In genomic region chr22:22094921-22095320, GRCh38 we compare ENCODE assay signal across 27 cellular contexts.
DNase-seq lines count a peak whose midpoint lies in the region; ATAC-seq, FAIRE-seq and TF ChIP-seq lines count a peak whose summit lies in the region.
"Had no signal": no experiment of that assay in that cellular context is flagged by ENCODE, and none has a peak within 500 bp of the region (broad histone marks: within the 10 kb centered on the region; RNA-seq: fewer than 3 reads in every experiment).

No MANE protein-coding gene starts in this region.

- WGBS in IMR-90 (ENCODE audit: extremely low coverage in 2 of 2, insufficient read length in 1 of 2), 2 experiments, result 17% methylated on average over 1 of the region's 5 CpGs; no CpG with 5 or more reads in 1 of the 2 experiments
- under 1% methylated on average over 5 of the region's 5 CpGs for WGBS in K562 (ENCODE audit: insufficient coverage, low coverage, missing lambda C conversion rate)

- no peak for TF ChIP-seq RAD21 in IMR-90 (IDR thresholded peaks at IDR 0.05; ENCODE audit: low read length)
- TF ChIP-seq RAD21 in K562 (CRISPR knock-in tag; conservative IDR thresholded peaks at IDR 0.05 in 1 of 2, IDR thresholded peaks at IDR 0.05 in 1 of 2), result no peak

- H2AK5ac ChIP-seq in IMR-90 (ENCODE audit: low read depth, low read length), result peak overlapping the region; percentile 50; the same call in 1 of the 2 replicates

- H3K36me3 ChIP-seq in IMR-90 (ENCODE audit: control insufficient read depth, insufficient read depth, low read length) (no peaks in the 10 kb centered on the region), K562 (ENCODE audit: control insufficient read depth, insufficient read depth, low read length) (no peaks in the 10 kb centered on the region)
- H3K36me3 ChIP-seq: BLaER1 treated with 17β-estradiol and CSF1 and Interleukin-3, amounts not matched to agents 10 nM and 100 nM had no signal

- TF ChIP-seq CTCF in IMR-90 (conservative IDR thresholded peaks at IDR 0.05; ENCODE audit: low read depth, low read length) (no peak), K562 (IDR thresholded peaks at IDR 0.05 in 2 of 3, conservative IDR thresholded peaks at IDR 0.05 in 1 of 3; ENCODE audit: insufficient read depth in 2 of 3, low read depth in 1 of 3, low read length in 3 of 3) (no peak), fibroblast of the aortic adventitia (IDR thresholded peaks at IDR 0.05; ENCODE audit: insufficient read depth, low read length) (no peak)

- H3K4me1 ChIP-seq in IMR-90 (ENCODE audit: control insufficient read depth, insufficient read depth, low read length), result peaks cover 16% of the 10 kb centered on the region
- H3K4me1 ChIP-seq in K562 (replicated peaks in 1 of 2; ENCODE audit: control insufficient read depth in 2 of 2, insufficient read depth in 2 of 2, low read length in 2 of 2), result no peaks in the 10 kb centered on the region; a peak in 2 of 5 replicates
- H3K4me1 ChIP-seq: Caco-2 had no signal

- H3K9me1 ChIP-seq in IMR-90 (ENCODE audit: insufficient read depth, low read length) (peaks cover 8% of the 10 kb centered on the region; the same call in 1 of the 2 replicates), K562 (ENCODE audit: control insufficient read depth, insufficient read depth, low read length) (no peaks in the 10 kb centered on the region)

- POLR2A ChIA-PET in IMR-90 (lab: Charles Lee; ENCODE audit: unreplicated experiment) (interaction anchor here (0.6 kb wide), 1 partner anchor 30 kb away, joined by 8 read pairs; no protein-coding TSS in a partner anchor), K562 (lab: Yijun Ruan, JAX) (interaction anchor here (0.6 to 0.8 kb wide), 3 partner anchors 9 to 1343 kb away, joined by 3 read pairs; no protein-coding TSS in a partner anchor)

- H2AFZ ChIP-seq in IMR-90 (replicated peaks; ENCODE audit: low read length, poor library complexity) (peak overlapping the region; percentile 56), K562 (ENCODE audit: low read depth, low read length) (no peak overlapping the region)

- CTCF ChIA-PET in IMR-90 (lab: Yijun Ruan, JAX) (interaction anchor here (1.6 kb wide), 1 partner anchor 34 kb away, joined by 4 read pairs; no protein-coding TSS in a partner anchor), K562 (lab: Yijun Ruan, JAX; ENCODE audit: low intra/inter-chr PET ratio) (interaction anchor here (1.4 kb wide), 1 partner anchor 10 kb away, joined by 3 read pairs; no protein-coding TSS in a partner anchor)

- peak overlapping the region; percentile 93 for H4K5ac ChIP-seq in IMR-90 (ENCODE audit: low read depth, low read length)

- peak overlapping the region; percentile 73; the same call in 1 of the 2 replicates for H3K18ac ChIP-seq in IMR-90 (ENCODE audit: low read depth, low read length)

- H2BK15ac ChIP-seq in IMR-90 (ENCODE audit: low read depth, low read length), result peak overlapping the region; percentile 41; the same call in 1 of the 3 replicates

- H3K27ac ChIP-seq in IMR-90 (ENCODE audit: insufficient read depth, low read length), result peak overlapping the region; percentile 77
- no peak overlapping the region for H3K27ac ChIP-seq in K562 (ENCODE audit: extremely low read depth, low read depth, low read length)
- H3K27ac ChIP-seq: BLaER1 treated with 17β-estradiol and CSF1 and Interleukin-3, amounts not matched to agents 10 nM and 100 nM; C4-2B had no signal

- in situ Hi-C loops in IMR-90 (cut with MboI; ENCODE audit: low sequenced_read_pairs) (no loop called here), K562 (cut with MboI) (no loop called here)

- H3K23ac ChIP-seq in IMR-90 (ENCODE audit: low read depth, low read length), result peak overlapping the region; percentile 63; the same call in 1 of the 2 replicates

- FAIRE-seq in K562 (lab: Jason Lieb, UNC), result no peak
- FAIRE-seq: A204.1, GM12878, GM12892, GM18507 had no signal

- H3K9me3 ChIP-seq in IMR-90 (ENCODE audit: control insufficient read depth, insufficient read depth, low read length), result peaks cover 14% of the 10 kb centered on the region
- no peaks in the 10 kb centered on the region for H3K9me3 ChIP-seq in K562 (replicated peaks; ENCODE audit: control insufficient read depth, insufficient read depth, low read depth, low read length)
- H3K9me3 ChIP-seq: Caco-2 had no signal

- H3K56ac ChIP-seq in IMR-90 (ENCODE audit: extremely low read depth, insufficient read depth, low read length), result no peak overlapping the region; the same call in 1 of the 2 replicates

- peak overlapping the region; percentile 62; the same call in 1 of the 2 replicates for H3K14ac ChIP-seq in IMR-90 (replicated peaks; ENCODE audit: low read depth, low read length)

- TF ChIP-seq EP300 in K562 (IDR thresholded peaks at IDR 0.05; ENCODE audit: low read length), result no peak

- H2BK120ac ChIP-seq in IMR-90 (ENCODE audit: low read depth, low read length), result peak overlapping the region; percentile 93

- BruUV-seq in IMR-90 (replicated peaks; lab: Mats Ljungman, UMichigan), result no TSS peak
- BruUV-seq in K562 (replicated peaks; lab: Mats Ljungman, UMichigan), result no TSS peak

- intact Hi-C loops in IMR-90 (cut with micrococcal nuclease), result no loop called here
- intact Hi-C loops in K562 (cut with micrococcal nuclease), result no loop called here

- no peak for TF ChIP-seq POLR2A in IMR-90 (IDR thresholded peaks at IDR 0.05; ENCODE audit: low read depth, low read length)
- TF ChIP-seq POLR2A in K562 (conservative IDR thresholded peaks at IDR 0.05), result no peak

- no peak overlapping the region for H3K9ac ChIP-seq in IMR-90 (ENCODE audit: low read depth, low read length)
- no peak overlapping the region for H3K9ac ChIP-seq in K562 (ENCODE audit: insufficient read depth in 1 of 2, low read depth in 2 of 2, low read length in 2 of 2)
- H3K9ac ChIP-seq: BLaER1 treated with 17β-estradiol and CSF1 and Interleukin-3, amounts not matched to agents 10 nM and 100 nM had no signal

- H4K91ac ChIP-seq in IMR-90 (ENCODE audit: insufficient read depth, low read depth, low read length), result peak overlapping the region; percentile 74

- peak overlapping the region in 1 of 2 experiments; percentile 82; a peak in 1 of 4 replicates for H4K8ac ChIP-seq in IMR-90 (ENCODE audit: low read depth in 2 of 2, low read length in 2 of 2)

- H2BK20ac ChIP-seq in IMR-90 (ENCODE audit: low read depth, low read length), result peak overlapping the region; percentile 95

- H3K27me3 ChIP-seq in IMR-90 (ENCODE audit: control insufficient read depth, insufficient read depth, low read length) (no peaks in the 10 kb centered on the region; the same call in 1 of the 2 replicates), K562 (ENCODE audit: control insufficient read depth in 2 of 2, insufficient read depth in 2 of 2, low read length in 2 of 2) (peaks cover 53 to 60% of the 10 kb centered on the region in 2 experiments)
- H3K27me3 ChIP-seq: BLaER1 treated with 17β-estradiol and CSF1 and Interleukin-3, amounts not matched to agents 10 nM and 100 nM had no signal

- no peak overlapping the region for H3K4me3 ChIP-seq in IMR-90 (ENCODE audit: insufficient read depth, low read depth, low read length)
- H3K4me3 ChIP-seq in K562, result no peak overlapping the region
- no peak overlapping the region for H3K4me3 ChIP-seq in fibroblast of the aortic adventitia (ENCODE audit: low read depth, low read length)
- H3K4me3 ChIP-seq: BLaER1 treated with 17β-estradiol and CSF1 and Interleukin-3, amounts not matched to agents 10 nM and 100 nM; GM12878 had no signal

- H3K79me1 ChIP-seq in IMR-90 (ENCODE audit: low read depth in 1 of 2, low read length in 2 of 2), result no peaks in the 10 kb centered on the region

- no peak overlapping the region for H2AK9ac ChIP-seq in IMR-90 (replicated peaks; ENCODE audit: low read depth, low read length, poor library complexity)

- DNase-seq in IMR-90 (peak; percentile 96), K562 (ENCODE audit: extremely low read depth in 1 of 4, low spot score in 3 of 4) (no peak), fibroblast of gingiva (ENCODE audit: low read depth) (peak; percentile 16), fibroblast of the aortic adventitia (ENCODE audit: low read depth) (peak; percentile 26), NOMO-1 treated with dmso at 0.1 percent for 144 hours (lab: John Stamatoyannopoulos, UW; ENCODE audit: unreplicated experiment) (no peak)
- DNase-seq: 8988T; ACHN; AML-193; Caco-2; CD4-positive, alpha-beta T cell; CD8-positive, alpha-beta T cell; DMS 273 treated with DMSO at 0.1 percent for 48 hours; DMS153; DMS53; DMS79; DND-41; EL; GDM1 had no signal

- H3K4me2 ChIP-seq in IMR-90 (ENCODE audit: low read depth, low read length), result peak overlapping the region; percentile 62
- H3K4me2 ChIP-seq in K562 (ENCODE audit: insufficient read depth, low read length), result no peak overlapping the region
- H3K4me2 ChIP-seq: BLaER1 treated with 17β-estradiol and CSF1 and Interleukin-3, amounts not matched to agents 10 nM and 100 nM had no signal

- H3K79me2 ChIP-seq in K562 (ENCODE audit: control insufficient read depth, insufficient read depth, low read length), result no peaks in the 10 kb centered on the region

- peak overlapping the region; percentile 83 for H2BK5ac ChIP-seq in IMR-90 (ENCODE audit: low read depth, low read length, poor library complexity, severe bottlenecking)

- no peaks in the 10 kb centered on the region for H4K20me1 ChIP-seq in IMR-90 (ENCODE audit: insufficient read depth, low read length)
- H4K20me1 ChIP-seq in K562 (replicated peaks; ENCODE audit: control insufficient read depth, insufficient read depth, low read length), result no peaks in the 10 kb centered on the region
- H4K20me1 ChIP-seq: BLaER1 treated with 17β-estradiol and CSF1 and Interleukin-3, amounts not matched to agents 10 nM and 100 nM had no signal

- ATAC-seq in IMR-90 (ENCODE audit: low read depth) (peak; percentile 93), K562 (no peak), HG03139 (IDR thresholded peaks at IDR 0.05; ENCODE audit: unreplicated experiment) (no peak), HG03097 (IDR thresholded peaks at IDR 0.05; ENCODE audit: low FRiP score, unreplicated experiment) (no peak)
- no peak for ATAC-seq in activated CD4-positive, CD25-positive, alpha-beta regulatory T cell treated with anti-CD3 and anti-CD28 coated beads, Interleukin-2, amount 50 U/mL, for 24 hours
- ATAC-seq: CD8-positive, alpha-beta T cell; GM12878 had no signal

- H3K4ac ChIP-seq in IMR-90 (ENCODE audit: low read depth, low read length), result peak overlapping the region; percentile 91

- dilution Hi-C loops in IMR-90 (cut with HindIII; ENCODE audit: low sequenced_read_pairs, unreplicated experiment), result no loop called here

TF ChIP-seq in IMR-90, 13 proteins besides CTCF, POLR2A, EP300 and RAD21 (continues in another document):
- peak; percentile 27; the same call in 1 of the 2 replicates for TF ChIP-seq NFE2L2 (IDR thresholded peaks at IDR 0.05; ENCODE audit: low read depth, low read length)

TF ChIP-seq in K562, 482 proteins besides CTCF, POLR2A, EP300 and RAD21 (continues in another document):
- TF ChIP-seq RBFOX2 (IDR thresholded peaks at IDR 0.05; ENCODE audit: low read depth, low read length) (no peak), PHF21A (IDR thresholded peaks at IDR 0.05; ENCODE audit: borderline replicate concordance, low read depth) (no peak)

Comparison
In these comparisons a context has a peak if more than half of its experiments do, and no peak if none do; other contexts are left out.
1. DNase-seq: peak in IMR-90 (single experiment), fibroblast of gingiva (single experiment) and fibroblast of the aortic adventitia (single experiment); none in K562 (0 of 4) and NOMO-1 treated with dmso at 0.1 percent for 144 hours (single experiment).